In the genomic region with DNA sequence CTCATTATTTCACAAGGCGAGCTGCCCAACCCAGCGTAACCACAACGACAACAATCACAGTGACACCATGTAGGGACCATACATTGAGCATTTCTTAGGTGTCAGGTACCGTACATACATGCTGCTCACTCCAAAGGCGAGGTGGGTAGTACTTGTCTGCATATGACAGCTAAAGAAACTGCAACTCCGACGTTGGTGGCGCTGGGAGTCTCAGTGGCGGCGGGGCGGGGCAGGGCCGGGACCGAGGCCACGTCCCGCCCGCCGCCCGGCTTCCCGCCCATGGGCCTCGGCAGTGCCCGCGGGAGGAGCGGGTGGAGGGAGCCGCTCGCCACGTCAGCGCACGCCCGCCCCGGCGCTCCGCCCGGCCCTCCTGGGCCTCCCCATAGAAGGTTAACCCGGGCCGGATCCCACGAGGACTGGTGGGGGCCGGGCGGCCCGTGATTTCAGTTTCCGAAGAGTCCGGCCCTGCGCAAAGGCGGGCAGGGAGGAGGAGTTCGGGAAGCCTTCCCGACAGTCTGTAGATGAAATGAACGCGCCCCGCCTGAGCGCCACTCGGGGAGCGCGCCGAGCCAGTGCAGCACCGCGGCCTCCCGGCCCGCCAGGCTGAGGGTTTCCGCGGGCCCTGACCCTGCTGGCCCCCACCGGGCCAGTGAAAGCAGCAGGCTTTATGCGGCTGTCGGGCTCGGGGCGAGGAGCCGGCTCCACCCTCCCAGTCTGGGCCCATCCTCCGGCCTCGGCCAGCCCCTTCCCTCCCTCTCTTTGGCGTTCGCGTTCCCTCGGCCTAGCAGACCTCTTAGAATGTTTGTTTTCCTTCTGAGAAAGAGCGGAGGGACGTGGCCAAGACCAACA, we compare ENCODE assay signal across 8 cellular contexts.
DNase-seq lines count a peak whose midpoint lies in the region; ATAC-seq and TF ChIP-seq lines count a peak whose summit lies in the region.

No MANE protein-coding gene starts in this region.

- peak overlapping the region; percentile 73 for H3K4me3 Mint-ChIP-seq in activated CD4-positive, alpha-beta memory T cell treated with anti-CD3 and anti-CD28 coated beads, Interleukin-2, amount 10 ng/mL, durations not matched to agents 7 days and 5 days

- H3K4me3 ChIP-seq in dorsolateral prefrontal cortex, result peak overlapping the region; percentile 32 to 88 (median 69)
- peak overlapping the region; percentile 25 for H3K4me3 ChIP-seq in lower leg skin (ENCODE audit: low read depth, poor library complexity, severe bottlenecking)

- peak; percentile 68 for ATAC-seq in GM18861 (IDR thresholded peaks at IDR 0.05; ENCODE audit: unreplicated experiment)
- ATAC-seq in HG03064 (IDR thresholded peaks at IDR 0.05; ENCODE audit: low read depth, unreplicated experiment), result peak; percentile 88

- H3K27ac ChIP-seq in dorsolateral prefrontal cortex, result peak overlapping the region; percentile 81 to 99 (median 96)

- peak overlapping the region; percentile 72 for H3K27ac Mint-ChIP-seq in activated CD4-positive, alpha-beta memory T cell treated with anti-CD3 and anti-CD28 coated beads, Interleukin-2, amount 10 ng/mL, durations not matched to agents 7 days and 5 days

- CTCF ChIA-PET in activated CD4-positive, alpha-beta memory T cell treated with anti-CD3 and anti-CD28 coated beads, Interleukin-2, amount 10 ng/mL, durations not matched to agents 7 days and 5 days (lab: Charles Lee), result interaction anchor here (0.9 to 1.9 kb wide), 7 partner anchors 13 to 796 kb away, joined by 3 to 6 read pairs (median 3); no protein-coding TSS in a partner anchor

- POLR2A ChIA-PET in activated CD4-positive, alpha-beta memory T cell treated with anti-CD3 and anti-CD28 coated beads, Interleukin-2, amount 10 ng/mL, durations not matched to agents 7 days and 5 days (lab: Charles Lee), result interaction anchor here (0.7 to 1.3 kb wide), 11 partner anchors 11 to 126 kb away, joined by 3 to 21 read pairs (median 3); a partner anchor contains a TSS

- no peaks in the 10 kb centered on the region for H3K27me3 ChIP-seq in dorsolateral prefrontal cortex

- DNase-seq in AG08395 (ENCODE audit: low spot score) (peak; percentile 96), NCI-H510A (lab: John Stamatoyannopoulos, UW) (peak; percentile 82), dorsolateral prefrontal cortex (peak; percentile 66 to 90 (median 84)), lower leg skin (ENCODE audit: low spot score in 2 of 2) (peak; percentile 93 to 98)
- peak; percentile 84 for DNase-seq in activated CD4-positive, alpha-beta memory T cell treated with anti-CD3 and anti-CD28 coated beads, Interleukin-2, amount 10 ng/mL, durations not matched to agents 7 days and 5 days
- peak; percentile 74 to 82 for DNase-seq in stimulated activated CD4-positive, alpha-beta T cell treated with anti-CD3 and anti-CD28 coated beads, Interleukin-4, amount 100 ng/mL, for 4 hours

- no peaks in the 10 kb centered on the region for H3K9me3 Mint-ChIP-seq in activated CD4-positive, alpha-beta memory T cell treated with anti-CD3 and anti-CD28 coated beads, Interleukin-2, amount 10 ng/mL, durations not matched to agents 7 days and 5 days

- H3K36me3 Mint-ChIP-seq in activated CD4-positive, alpha-beta memory T cell treated with anti-CD3 and anti-CD28 coated beads, Interleukin-2, amount 10 ng/mL, durations not matched to agents 7 days and 5 days (ENCODE audit: low read depth), result no peaks in the 10 kb centered on the region

- intact Hi-C loops in dorsolateral prefrontal cortex (cut with DNase I) (loop anchor here (1.0 to 10.0 kb wide), 8 partner anchors 28 to 851 kb away; a partner anchor contains a TSS), lower leg skin (cut with DNase I; ENCODE audit: low total_unique reads) (no loop called here)

- WGBS in lower leg skin, 2 donors, result 1% methylated on average over 51 to 57 of the region's 73 CpGs

- peak in 1 of 2 donors; percentile 83 for TF ChIP-seq POLR2A in lower leg skin (IDR thresholded peaks at IDR 0.05)

- H3K27me3 Mint-ChIP-seq in activated CD4-positive, alpha-beta memory T cell treated with anti-CD3 and anti-CD28 coated beads, Interleukin-2, amount 10 ng/mL, durations not matched to agents 7 days and 5 days, result no peaks in the 10 kb centered on the region

- TF ChIP-seq CTCF in dorsolateral prefrontal cortex (IDR thresholded peaks at IDR 0.05 in 54 of 56, conservative IDR thresholded peaks at IDR 0.05 in 2 of 56; ENCODE audit: low read depth in 1 of 56, partially characterized antibody in 56 of 56), result peak in 31 of 56 donors; percentile 3 to 56 (median 26)
- TF ChIP-seq CTCF in lower leg skin (IDR thresholded peaks at IDR 0.05), result no peak

- H3K4me1 Mint-ChIP-seq in activated CD4-positive, alpha-beta memory T cell treated with anti-CD3 and anti-CD28 coated beads, Interleukin-2, amount 10 ng/mL, durations not matched to agents 7 days and 5 days, result peaks cover 17% of the 10 kb centered on the region

Comparison
In these comparisons a context has a peak if more than half of its experiments do, and no peak if none do; other contexts are left out.
1. Peak in every context shown above with its lines: DNase-seq, ATAC-seq, H3K4me3 ChIP-seq and H3K27ac ChIP-seq.
2. CTCF ChIP-seq: peak in dorsolateral prefrontal cortex (31 of 56); none in lower leg skin (0 of 3).